18 cellular contexts compared by ENCODE assay signal in genomic region chrX:41862562-41863184, GRCh38.
A peak's percentile ranks its signal among the peaks of the same experiment; 100 is the strongest.
DNase-seq lines count a peak whose midpoint lies in the region; ATAC-seq and TF ChIP-seq lines count a peak whose summit lies in the region.
"Had no signal": no experiment of that assay in that cellular context is flagged by ENCODE, and none has a peak within 500 bp of the region (broad histone marks: within the 10 kb centered on the region; RNA-seq: fewer than 3 reads in every experiment).

No MANE protein-coding gene starts in this region.

- H3K4me3 ChIP-seq in mucosa of descending colon (no peak overlapping the region), foreskin fibroblast (ENCODE audit: low read depth in 1 of 2, low read length in 2 of 2) (no peak overlapping the region)
- H3K4me3 ChIP-seq: transverse colon had no signal

- H3K4me3 Mint-ChIP-seq in CD4-positive, alpha-beta T cell, result peak overlapping the region; percentile 8
- H3K4me3 Mint-ChIP-seq in Calu3 (ENCODE audit: low read depth, unreplicated experiment), result no peak overlapping the region
- H3K4me3 Mint-ChIP-seq in activated T-helper 17 cell treated with anti-CD3 and anti-CD28 coated beads, Interleukin-2, amount 50 U/mL, for 72 hours, result peak overlapping the region; percentile 8
- H3K4me3 Mint-ChIP-seq: activated B cell treated with CpG ODN at 0.5 μM for 24 hours had no signal

- H3K4me1 ChIP-seq in mucosa of descending colon (ENCODE audit: low read depth), result no peaks in the 10 kb centered on the region

- no peaks in the 10 kb centered on the region for H3K9me3 ChIP-seq in CD4-positive, alpha-beta T cell (ENCODE audit: control insufficient read depth, low read length)
- H3K9me3 ChIP-seq in mucosa of descending colon, result no peaks in the 10 kb centered on the region
- H3K9me3 ChIP-seq: transverse colon had no signal

- H3K27ac Mint-ChIP-seq in CD4-positive, alpha-beta T cell, result peak overlapping the region; percentile 68
- peak overlapping the region; percentile 8 for H3K27ac Mint-ChIP-seq in Calu3 (ENCODE audit: unreplicated experiment)
- H3K27ac Mint-ChIP-seq in activated T-helper 17 cell treated with anti-CD3 and anti-CD28 coated beads, Interleukin-2, amount 50 U/mL, for 72 hours, result peak overlapping the region; percentile 80
- H3K27ac Mint-ChIP-seq: activated B cell treated with CpG ODN at 0.5 μM for 24 hours had no signal

- TF ChIP-seq CTCF in CD4-positive, alpha-beta T cell (IDR thresholded peaks at IDR 0.05), result no peak
- TF ChIP-seq CTCF in Calu3 (IDR thresholded peaks at IDR 0.05; ENCODE audit: unreplicated experiment) (no peak), mucosa of descending colon (IDR thresholded peaks at IDR 0.05) (no peak), foreskin fibroblast (IDR thresholded peaks at IDR 0.05; ENCODE audit: low read depth, low read length) (no peak)

- no peaks in the 10 kb centered on the region for H3K27me3 Mint-ChIP-seq in CD4-positive, alpha-beta T cell
- H3K27me3 Mint-ChIP-seq in Calu3 (ENCODE audit: unreplicated experiment), result no peaks in the 10 kb centered on the region
- no peaks in the 10 kb centered on the region for H3K27me3 Mint-ChIP-seq in activated T-helper 17 cell treated with anti-CD3 and anti-CD28 coated beads, Interleukin-2, amount 50 U/mL, for 72 hours
- H3K27me3 Mint-ChIP-seq: activated B cell treated with CpG ODN at 0.5 μM for 24 hours had no signal

- no peak for DNase-seq in CD4-positive, alpha-beta T cell
- DNase-seq in Calu3, result no peak
- DNase-seq in mucosa of descending colon, result no peak
- DNase-seq in NCI-H1105 treated with DMSO at 0.1 percent for 48 hours (lab: John Stamatoyannopoulos, UW), result no peak
- DNase-seq in NCI-H1092 (lab: John Stamatoyannopoulos, UW), result no peak
- no peak for DNase-seq in foreskin fibroblast
- DNase-seq: activated B cell treated with CpG ODN at 0.5 μM for 24 hours; activated gamma-delta T cell treated with Interleukin-2 at 50 U/mL for 16 hours; DMS 273 treated with DMSO at 0.1 percent for 48 hours; effector CD8-positive, alpha-beta T cell; head of caudate nucleus; NCI-H146; NCI-H748 treated with DMSO at 0.1 percent for 48 hours; PC-3; stimulated activated naive CD4-positive, alpha-beta T cell treated with Interleukin-2 at 50 U/mL for 16 hours; transverse colon had no signal

- H3K27me3 ChIP-seq in CD4-positive, alpha-beta T cell (ENCODE audit: control insufficient read depth, insufficient read depth, low read length), result no peaks in the 10 kb centered on the region
- H3K27me3 ChIP-seq: transverse colon had no signal

- intact Hi-C loops in CD4-positive, alpha-beta T cell (cut with DNase I, micrococcal nuclease), result no loop called here
- intact Hi-C loops in Calu3 (cut with micrococcal nuclease; ENCODE audit: unreplicated experiment) (no loop called here), mucosa of descending colon (cut with DNase I, micrococcal nuclease) (no loop called here)

- no peaks in the 10 kb centered on the region for H3K9me3 Mint-ChIP-seq in CD4-positive, alpha-beta T cell
- no peaks in the 10 kb centered on the region for H3K9me3 Mint-ChIP-seq in Calu3 (ENCODE audit: low read depth, unreplicated experiment)
- H3K9me3 Mint-ChIP-seq in activated T-helper 17 cell treated with anti-CD3 and anti-CD28 coated beads, Interleukin-2, amount 50 U/mL, for 72 hours, result no peaks in the 10 kb centered on the region
- H3K9me3 Mint-ChIP-seq: activated B cell treated with CpG ODN at 0.5 μM for 24 hours had no signal

- no peaks in the 10 kb centered on the region for H3K36me3 ChIP-seq in mucosa of descending colon (ENCODE audit: low read depth)
- H3K36me3 ChIP-seq: transverse colon had no signal

- ATAC-seq in CD4-positive, alpha-beta T cell (ENCODE audit: poor library complexity), result no peak
- no peak for ATAC-seq in activated T-helper 17 cell treated with anti-CD3 and anti-CD28 coated beads, Interleukin-2, amount 50 U/mL, for 72 hours (replicated peaks)
- peak; percentile 43 for ATAC-seq in mucosa of descending colon
- ATAC-seq: HCT116, PC-3 had no signal

- POLR2A ChIA-PET in CD4-positive, alpha-beta T cell (lab: Charles Lee), result no interaction called here

- peaks cover 4% of the 10 kb centered on the region for H3K36me3 Mint-ChIP-seq in CD4-positive, alpha-beta T cell (ENCODE audit: low read depth)
- H3K36me3 Mint-ChIP-seq in Calu3 (ENCODE audit: insufficient read depth, unreplicated experiment), result no peaks in the 10 kb centered on the region
- no peaks in the 10 kb centered on the region for H3K36me3 Mint-ChIP-seq in activated T-helper 17 cell treated with anti-CD3 and anti-CD28 coated beads, Interleukin-2, amount 50 U/mL, for 72 hours (ENCODE audit: low read depth)

- BruUV-seq in Calu3 (replicated peaks; lab: Mats Ljungman, UMichigan), result no TSS peak

- CTCF ChIA-PET in CD4-positive, alpha-beta T cell (lab: Charles Lee), result interaction anchor here (1.7 kb wide), 1 partner anchor 10 kb away, joined by 7 read pairs; no protein-coding TSS in a partner anchor
- CTCF ChIA-PET in Calu3 (lab: Charles Lee), result interaction anchor here (0.6 kb wide), 1 partner anchor 19 kb away, joined by 4 read pairs; no protein-coding TSS in a partner anchor

- H3K27ac ChIP-seq in CD4-positive, alpha-beta T cell (ENCODE audit: low read depth, low read length), result no peak overlapping the region
- H3K27ac ChIP-seq: transverse colon had no signal

- peaks cover 44% of the 10 kb centered on the region for H3K4me1 Mint-ChIP-seq in CD4-positive, alpha-beta T cell (ENCODE audit: low read depth)
- peaks cover 35% of the 10 kb centered on the region for H3K4me1 Mint-ChIP-seq in Calu3 (ENCODE audit: low read depth, unreplicated experiment)
- peaks cover 26% of the 10 kb centered on the region for H3K4me1 Mint-ChIP-seq in activated T-helper 17 cell treated with anti-CD3 and anti-CD28 coated beads, Interleukin-2, amount 50 U/mL, for 72 hours

Comparison
In these comparisons a context has a peak if more than half of its experiments do, and no peak if none do; other contexts are left out.
1. H3K27ac Mint-ChIP-seq: peak in every context shown above with its lines; median percentile 80 in activated T-helper 17 cell treated with anti-CD3 and anti-CD28 coated beads, Interleukin-2, amount 50 U/mL, for 72 hours; 68 in CD4-positive, alpha-beta T cell; 8 in Calu3.